Comparison of ENCODE assay signal across 20 cellular contexts in genomic region chr12:85462888-85463287, GRCh38.
DNase-seq lines count a peak whose midpoint lies in the region; ATAC-seq and TF ChIP-seq lines count a peak whose summit lies in the region.
"Had no signal": no experiment of that assay in that cellular context is flagged by ENCODE, and none has a peak within 500 bp of the region (broad histone marks: within the 10 kb centered on the region; RNA-seq: fewer than 3 reads in every experiment).

No MANE protein-coding gene starts in this region.

- no peak for ATAC-seq in WTC11

- peak overlapping the region in 5 of 6 donors; percentile 34 to 85 (median 77) for H3K27ac Mint-ChIP-seq in immature natural killer cell
- no peak overlapping the region for H3K27ac Mint-ChIP-seq in type B pancreatic cell
- H3K27ac Mint-ChIP-seq in WTC11, result no peak overlapping the region
- H3K27ac Mint-ChIP-seq: CD4-positive, alpha-beta memory T cell had no signal

- H3K4me3 Mint-ChIP-seq in immature natural killer cell (peak overlapping the region; percentile 0 to 78 (median 51)), type B pancreatic cell (no peak overlapping the region), WTC11 (no peak overlapping the region)
- H3K4me3 Mint-ChIP-seq: CD4-positive, alpha-beta memory T cell had no signal

- H3K9me3 Mint-ChIP-seq in immature natural killer cell (no peaks in the 10 kb centered on the region), type B pancreatic cell (no peaks in the 10 kb centered on the region), WTC11 (no peaks in the 10 kb centered on the region)

- TF ChIP-seq CTCF in type B pancreatic cell (conservative IDR thresholded peaks at IDR 0.05) (no peak), WTC11 (IDR thresholded peaks at IDR 0.05) (no peak)

- CTCF ChIA-PET in WTC11 (lab: Charles Lee), result no interaction called here

- H3K27me3 Mint-ChIP-seq in immature natural killer cell (ENCODE audit: low read depth in 3 of 3) (peaks cover 0 to 1% (median 1%) of the 10 kb centered on the region in 3 donors), type B pancreatic cell (no peaks in the 10 kb centered on the region), WTC11 (ENCODE audit: low read depth) (no peaks in the 10 kb centered on the region)
- H3K27me3 Mint-ChIP-seq: CD4-positive, alpha-beta memory T cell had no signal

- TF ChIP-seq POLR2A in erythroblast (IDR thresholded peaks at IDR 0.05; ENCODE audit: low read length), result no peak

- H3K4me1 Mint-ChIP-seq in immature natural killer cell (peaks cover 26 to 42% of the 10 kb centered on the region in 2 donors), type B pancreatic cell (ENCODE audit: unreplicated experiment) (no peaks in the 10 kb centered on the region), WTC11 (peaks cover 15% of the 10 kb centered on the region)
- H3K4me1 Mint-ChIP-seq: CD4-positive, alpha-beta memory T cell had no signal

- H3K36me3 Mint-ChIP-seq in immature natural killer cell (no peaks in the 10 kb centered on the region), type B pancreatic cell (no peaks in the 10 kb centered on the region), WTC11 (no peaks in the 10 kb centered on the region)
- H3K36me3 Mint-ChIP-seq: CD4-positive, alpha-beta memory T cell had no signal

- POLR2A ChIA-PET in WTC11 (lab: Charles Lee), result no interaction called here

- DNase-seq in NOMO-1 treated with DMSO at 0.1 percent for 48 hours (lab: John Stamatoyannopoulos, UW; ENCODE audit: unreplicated experiment), result peak; percentile 30
- no peak for DNase-seq in NOMO-1 (lab: John Stamatoyannopoulos, UW; ENCODE audit: unreplicated experiment in 2 of 2)
- DNase-seq in MV-4-11 (lab: John Stamatoyannopoulos, UW), result peak; percentile 36
- DNase-seq in immature natural killer cell, result peak in 1 of 3 donors; percentile 5
- no peak for DNase-seq in type B pancreatic cell (ENCODE audit: extremely low spot score, unreplicated experiment)
- no peak for DNase-seq in erythroblast (lab: John Stamatoyannopoulos, UW)
- no peak for DNase-seq in HT-29 (ENCODE audit: low spot score)
- no peak for DNase-seq in WTC11 (ENCODE audit: low spot score)
- DNase-seq: ACHN; AML-193; BE2C; C1 segment of cervical spinal cord; Calu3; CD4-positive, alpha-beta memory T cell; COR-L47; DMS53; DMS79 treated with DMSO at 0.1 percent for 48 hours; GOT3; H7; HCEC 1CT had no signal

TF ChIP-seq in WTC11, 78 proteins besides CTCF, POLR2A, EP300 and RAD21:
- TF ChIP-seq TCF7 (CRISPR knock-in tag; IDR thresholded peaks at IDR 0.05; ENCODE audit: low read depth) (no peak), CBFB (CRISPR knock-in tag; IDR thresholded peaks at IDR 0.05; ENCODE audit: low read depth) (no peak), CREB1 (CRISPR knock-in tag; IDR thresholded peaks at IDR 0.05) (no peak), E2F4 (CRISPR knock-in tag; IDR thresholded peaks at IDR 0.05; ENCODE audit: borderline replicate concordance, low read depth) (no peak), ZNF317 (CRISPR knock-in tag; IDR thresholded peaks at IDR 0.05; ENCODE audit: borderline replicate concordance, low read depth) (no peak), FOXP1 (CRISPR knock-in tag; IDR thresholded peaks at IDR 0.05; ENCODE audit: borderline replicate concordance) (no peak), JUN (CRISPR knock-in tag; IDR thresholded peaks at IDR 0.05) (no peak), IRF2 (CRISPR knock-in tag; IDR thresholded peaks at IDR 0.05; ENCODE audit: borderline replicate concordance, low read depth) (no peak), MXD4 (CRISPR knock-in tag; IDR thresholded peaks at IDR 0.05; ENCODE audit: borderline replicate concordance) (no peak), ZNF121 (CRISPR knock-in tag; IDR thresholded peaks at IDR 0.05) (no peak), FOXJ3 (CRISPR knock-in tag; IDR thresholded peaks at IDR 0.05; ENCODE audit: borderline replicate concordance) (no peak)

Comparison
In these comparisons a context has a peak if more than half of its experiments do, and no peak if none do; other contexts are left out.
1. DNase-seq: peak in NOMO-1 treated with DMSO at 0.1 percent for 48 hours (single experiment) and MV-4-11 (single experiment); none in NOMO-1 (0 of 2), type B pancreatic cell (single experiment), erythroblast (0 of 2), HT-29 (single experiment) and WTC11 (single experiment).
2. H3K27ac Mint-ChIP-seq: peak in immature natural killer cell (5 of 6); none in type B pancreatic cell (single experiment) and WTC11 (single experiment).
3. H3K4me3 Mint-ChIP-seq: peak in immature natural killer cell (5 of 5); none in type B pancreatic cell (single experiment) and WTC11 (single experiment).